In the genomic region with DNA sequence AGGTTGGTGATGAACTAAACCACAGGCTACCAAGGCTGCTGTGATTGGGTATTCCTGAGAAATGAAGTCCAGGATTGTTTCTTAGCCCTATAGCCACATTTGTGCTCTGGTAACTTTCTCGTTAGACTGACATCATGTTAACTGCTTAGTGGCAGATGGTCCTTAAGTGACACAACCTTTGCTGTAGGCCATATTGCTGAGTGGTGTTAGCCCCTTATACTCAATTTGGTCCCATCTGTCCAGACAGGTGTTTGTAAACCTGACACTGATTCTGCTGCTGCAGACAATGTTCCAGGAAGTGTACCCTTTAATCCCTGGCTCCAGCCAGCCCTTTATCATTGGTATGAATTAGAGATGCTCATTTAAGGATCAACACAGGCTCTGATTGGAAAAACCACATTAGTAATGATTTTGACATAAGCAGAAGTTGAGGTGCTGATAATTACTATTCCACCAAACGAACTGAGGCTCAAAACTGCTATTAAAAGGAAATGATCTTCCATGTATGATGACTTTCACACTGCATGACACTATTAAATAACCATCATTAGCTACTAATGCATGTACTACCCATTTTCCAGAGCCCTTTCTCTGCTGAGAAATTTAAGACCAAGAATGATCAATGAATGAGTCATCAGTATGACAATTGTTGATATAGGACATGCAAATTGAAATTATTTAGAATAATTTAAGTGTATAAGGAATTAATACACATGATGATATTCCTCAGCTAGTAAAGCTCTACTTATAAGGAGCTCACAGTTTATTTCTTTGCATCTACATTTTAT, we compare ENCODE assay signal across 17 cellular contexts. TPM values are rescaled to one million over a fixed set of nuclear protein-coding genes. Genes with fewer than 3 reads are reported as not detected.
DNase-seq lines count a peak whose midpoint lies in the region; ATAC-seq and TF ChIP-seq lines count a peak whose summit lies in the region.
"Had no signal": no experiment of that assay in that cellular context is flagged by ENCODE, and none has a peak within 500 bp of the region (broad histone marks: within the 10 kb centered on the region; RNA-seq: fewer than 3 reads in every experiment).

No MANE protein-coding gene starts in this region.

- peaks cover 40% of the 10 kb centered on the region for H3F3A ChIP-seq in GM23338 (replicated peaks; ENCODE audit: low read depth)

- DNase-seq in DMS 273 (lab: John Stamatoyannopoulos, UW; ENCODE audit: unreplicated experiment), result peak; percentile 74
- peak; percentile 43 for DNase-seq in GM23338 (ENCODE audit: low spot score)
- peak; percentile 100 for DNase-seq in NCI-H524 treated with DMSO at 0.1 percent for 48 hours (lab: John Stamatoyannopoulos, UW)
- DNase-seq in WTC11 (ENCODE audit: low spot score), result no peak
- no peak for DNase-seq in GF-D8 (lab: John Stamatoyannopoulos, UW)
- DNase-seq in AG20443 (ENCODE audit: low spot score), result no peak
- DNase-seq: CD8-positive, alpha-beta T cell; GM23248; KBM-7; NCI-H1105 treated with DMSO at 0.1 percent for 48 hours; NCI-H2081 treated with DMSO at 0.1 percent for 48 hours; NCI-H446; SK-N-SH had no signal

- peaks cover 22% of the 10 kb centered on the region; the same call in 1 of the 2 replicates for H3K4me1 ChIP-seq in GM23338 (ENCODE audit: insufficient read depth)

- no peak overlapping the region for H3K27ac ChIP-seq in GM23338 (ENCODE audit: low read depth)
- H3K27ac ChIP-seq: GM23248 had no signal

- no peaks in the 10 kb centered on the region for H4K20me1 ChIP-seq in GM23338 (replicated peaks; ENCODE audit: insufficient read depth)

- peaks cover 75% of the 10 kb centered on the region for H3K27me3 Mint-ChIP-seq in GM23338 (ENCODE audit: insufficient read depth, low read depth, poor library complexity)
- peaks cover 50% of the 10 kb centered on the region for H3K27me3 Mint-ChIP-seq in WTC11 (ENCODE audit: low read depth)

- CTCF ChIA-PET in WTC11 (lab: Charles Lee), result interaction anchor here (1.8 kb wide), 1 partner anchor 301 kb away, joined by 6 read pairs; no protein-coding TSS in a partner anchor

- POLR2A ChIA-PET in WTC11 (lab: Charles Lee), result no interaction called here

- no peak overlapping the region for H3K4me2 ChIP-seq in GM23338
- H3K4me2 ChIP-seq: SK-N-SH had no signal

- H3K36me3 Mint-ChIP-seq in GM23338 (ENCODE audit: low read depth) (peaks cover 28% of the 10 kb centered on the region), WTC11 (peaks cover 21% of the 10 kb centered on the region)
- H3K36me3 Mint-ChIP-seq: CD8-positive, alpha-beta T cell had no signal

- H3K9me2 ChIP-seq in GM23338 (ENCODE audit: insufficient read depth), result no peaks in the 10 kb centered on the region
- H3K9me2 ChIP-seq: SK-N-SH had no signal

- H3K4me3 ChIP-seq in GM23338, result no peak overlapping the region
- H3K4me3 ChIP-seq: GM23248 had no signal

- H3K4me1 Mint-ChIP-seq in GM23338, result peaks cover 43% of the 10 kb centered on the region
- H3K4me1 Mint-ChIP-seq in WTC11, result peaks cover 48% of the 10 kb centered on the region

- TF ChIP-seq CTCF in GM23338 (conservative IDR thresholded peaks at IDR 0.05; ENCODE audit: low read depth in 2 of 2) (no peak), WTC11 (IDR thresholded peaks at IDR 0.05) (no peak)

- no peak overlapping the region for H2AFZ ChIP-seq in GM23338
- H2AFZ ChIP-seq: GM23248 had no signal

- H3K27ac Mint-ChIP-seq in GM23338 (no peak overlapping the region), WTC11 (peak overlapping the region; percentile 65; the same call in 1 of the 2 replicates)
- H3K27ac Mint-ChIP-seq: CD8-positive, alpha-beta T cell had no signal

- H3K79me2 ChIP-seq in GM23338 (replicated peaks; ENCODE audit: insufficient read depth), result no peaks in the 10 kb centered on the region

- H3K36me3 ChIP-seq in GM23338 (ENCODE audit: insufficient read depth), result peaks cover 19% of the 10 kb centered on the region

- H3K27me3 ChIP-seq in GM23338 (ENCODE audit: insufficient read depth), result peaks cover 49% of the 10 kb centered on the region

- H3K4me3 Mint-ChIP-seq in GM23338 (no peak overlapping the region), WTC11 (no peak overlapping the region)
- H3K4me3 Mint-ChIP-seq: CD8-positive, alpha-beta T cell had no signal

- ATAC-seq in GM23338 (peak; percentile 1; the same call in 2 of the 3 replicates), WTC11 (peak; percentile 1), GM19351 (IDR thresholded peaks at IDR 0.05; ENCODE audit: unreplicated experiment) (no peak), GM18870 (IDR thresholded peaks at IDR 0.05; ENCODE audit: unreplicated experiment) (no peak)
- ATAC-seq: CD8-positive, alpha-beta T cell had no signal

- H3K9me3 Mint-ChIP-seq in GM23338 (peaks cover 28% of the 10 kb centered on the region), WTC11 (peaks cover 7% of the 10 kb centered on the region)

TF ChIP-seq in GM23338, 12 proteins besides CTCF, POLR2A, EP300 and RAD21:
- TF ChIP-seq POLR2AphosphoS5 (IDR thresholded peaks at IDR 0.05; ENCODE audit: low read depth) (peak; percentile 89), EZH2phosphoT487 (IDR thresholded peaks at IDR 0.05; ENCODE audit: unreplicated experiment) (no peak), EZH2 (IDR thresholded peaks at IDR 0.05; ENCODE audit: low read depth, unreplicated experiment) (no peak)
- TF ChIP-seq, protein P1, sequence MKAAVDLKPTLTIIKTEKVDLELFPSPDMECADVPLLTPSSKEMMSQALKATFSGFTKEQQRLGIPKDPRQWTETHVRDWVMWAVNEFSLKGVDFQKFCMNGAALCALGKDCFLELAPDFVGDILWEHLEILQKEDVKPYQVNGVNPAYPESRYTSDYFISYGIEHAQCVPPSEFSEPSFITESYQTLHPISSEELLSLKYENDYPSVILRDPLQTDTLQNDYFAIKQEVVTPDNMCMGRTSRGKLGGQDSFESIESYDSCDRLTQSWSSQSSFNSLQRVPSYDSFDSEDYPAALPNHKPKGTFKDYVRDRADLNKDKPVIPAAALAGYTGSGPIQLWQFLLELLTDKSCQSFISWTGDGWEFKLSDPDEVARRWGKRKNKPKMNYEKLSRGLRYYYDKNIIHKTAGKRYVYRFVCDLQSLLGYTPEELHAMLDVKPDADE (IDR thresholded peaks at IDR 0.05), result 0 out of 2 replicates have a peak, but pooled peaks have one; percentile 15
TF ChIP-seq in GM23338: peak in this region for 2.

TF ChIP-seq in WTC11, 78 proteins besides CTCF, POLR2A, EP300 and RAD21 (continues in another document):
- TF ChIP-seq RORB (CRISPR knock-in tag; IDR thresholded peaks at IDR 0.05), result no peak
- TF ChIP-seq ZNF232 (CRISPR knock-in tag; IDR thresholded peaks at IDR 0.05), result peak; percentile 10; the same call in 1 of the 2 replicates
- TF ChIP-seq ZNF396 (CRISPR knock-in tag; IDR thresholded peaks at IDR 0.05; ENCODE audit: borderline replicate concordance), result 0 out of 2 replicates have a peak, but pooled peaks have one; percentile 35
- TF ChIP-seq, protein P2, sequence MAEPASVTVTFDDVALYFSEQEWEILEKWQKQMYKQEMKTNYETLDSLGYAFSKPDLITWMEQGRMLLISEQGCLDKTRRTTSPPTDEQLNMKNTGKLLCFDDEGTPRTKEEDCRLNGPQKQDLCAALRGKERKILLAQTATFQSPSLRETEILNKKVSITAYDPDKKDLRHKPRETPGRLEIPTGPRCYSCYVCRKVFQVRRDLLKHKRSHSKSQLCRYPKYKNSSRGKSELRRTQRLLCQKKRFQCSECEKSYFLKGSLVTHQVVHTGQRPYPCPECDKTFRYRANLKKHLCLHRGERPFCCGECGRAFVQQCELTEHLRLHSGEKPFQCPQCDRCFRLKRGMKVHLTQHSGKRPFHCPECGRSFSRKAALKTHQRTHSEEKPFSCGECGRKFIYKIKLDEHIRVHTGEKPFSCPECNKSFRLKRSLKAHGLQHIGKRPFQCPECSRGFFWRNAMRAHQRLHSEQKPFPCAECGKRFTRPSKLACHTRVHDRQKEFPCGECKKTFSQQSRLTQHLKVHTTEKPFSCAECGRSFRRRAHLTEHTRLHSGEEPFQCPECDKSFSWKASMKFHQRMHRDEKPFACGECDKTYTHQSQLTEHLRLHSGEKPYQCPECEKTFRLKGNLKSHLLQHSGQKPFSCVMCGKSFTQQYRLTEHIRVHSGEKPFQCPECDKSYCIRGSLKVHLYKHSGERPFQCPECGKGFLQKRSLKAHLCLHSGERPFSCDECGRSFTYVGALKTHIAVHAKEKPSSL (CRISPR knock-in tag; conservative IDR thresholded peaks at IDR 0.05), result peak; percentile 97
- 0 out of 2 replicates have a peak, but pooled peaks have one; percentile 49 for TF ChIP-seq NFE2L1 (CRISPR knock-in tag; IDR thresholded peaks at IDR 0.05)
- TF ChIP-seq ZBTB21 (CRISPR knock-in tag; IDR thresholded peaks at IDR 0.05; ENCODE audit: borderline replicate concordance), result peak; percentile 42; the same call in 1 of the 2 replicates
- TF ChIP-seq EMX1 (CRISPR knock-in tag; IDR thresholded peaks at IDR 0.05), result peak; percentile 97
- TF ChIP-seq, protein P3, sequence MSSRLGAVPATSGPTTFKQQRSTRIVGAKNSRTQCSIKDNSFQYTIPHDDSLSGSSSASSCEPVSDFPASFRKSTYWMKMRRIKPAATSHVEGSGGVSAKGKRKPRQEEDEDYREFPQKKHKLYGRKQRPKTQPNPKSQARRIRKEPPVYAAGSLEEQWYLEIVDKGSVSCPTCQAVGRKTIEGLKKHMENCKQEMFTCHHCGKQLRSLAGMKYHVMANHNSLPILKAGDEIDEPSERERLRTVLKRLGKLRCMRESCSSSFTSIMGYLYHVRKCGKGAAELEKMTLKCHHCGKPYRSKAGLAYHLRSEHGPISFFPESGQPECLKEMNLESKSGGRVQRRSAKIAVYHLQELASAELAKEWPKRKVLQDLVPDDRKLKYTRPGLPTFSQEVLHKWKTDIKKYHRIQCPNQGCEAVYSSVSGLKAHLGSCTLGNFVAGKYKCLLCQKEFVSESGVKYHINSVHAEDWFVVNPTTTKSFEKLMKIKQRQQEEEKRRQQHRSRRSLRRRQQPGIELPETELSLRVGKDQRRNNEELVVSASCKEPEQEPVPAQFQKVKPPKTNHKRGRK (CRISPR knock-in tag; IDR thresholded peaks at IDR 0.05; ENCODE audit: borderline replicate concordance), result no peak
- TF ChIP-seq TEAD1 (CRISPR knock-in tag; IDR thresholded peaks at IDR 0.05), result 0 out of 2 replicates have a peak, but pooled peaks have one; percentile 38

RNA-seq across cellular contexts. Expression of a gene that starts 3.6 kb away (rescaled TPM):
- total RNA-seq in GM23338 (2014; rRNA removed; shearing (Covaris generic)), result 0.80 and 2.3 TPM in 2 replicates
- polyA plus RNA-seq in GM23338 (2016; fragmentation: Nextera tagmentation; extraction: Ambion mirVana), result 0.42 and 0.77 TPM in 2 replicates
- 1.7 to 1.9 TPM (median 1.7 TPM) in 3 replicates for total RNA-seq in WTC11 (2021)
- total RNA-seq: CD8-positive, alpha-beta T cell; T-helper 1 cell treated with Interleukin-12 subunit alpha and Interleukin-12 subunit beta and Interleukin-4 antibody, amounts not matched to agents 30 ng/mL and 1 ng/mL, for 36 hours had no signal

RNA-seq across cellular contexts. Expression of a gene that starts 51.8 kb away (rescaled TPM):
- total RNA-seq in GM23338 (2014; rRNA removed; shearing (Covaris generic)), result not detected in 2 replicates
- not detected in 2 replicates for polyA plus RNA-seq in GM23338 (2016; fragmentation: Nextera tagmentation; extraction: Ambion mirVana)
- total RNA-seq in WTC11 (2021), result 0.09 to 0.23 TPM (median 0.15 TPM) in 3 replicates
- total RNA-seq: CD8-positive, alpha-beta T cell; GM23248; MCF 10A; T-helper 1 cell treated with Interleukin-12 subunit alpha and Interleukin-12 subunit beta and Interleukin-4 antibody, amounts not matched to agents 30 ng/mL and 1 ng/mL, for 36 hours had no signal

Comparison
In these comparisons a context has a peak if more than half of its experiments do, and no peak if none do; other contexts are left out.
1. DNase-seq: peak in DMS 273 (single experiment), GM23338 (single experiment) and NCI-H524 treated with DMSO at 0.1 percent for 48 hours (single experiment); none in WTC11 (single experiment), GF-D8 (single experiment) and AG20443 (single experiment).
2. ATAC-seq: peak in GM23338 (single experiment) and WTC11 (single experiment); none in GM19351 (single experiment) and GM18870 (single experiment).